In genomic region chr1:209860293-209860881, GRCh38 we compare ENCODE assay signal across 9 cellular contexts. TPM values are rescaled to one million over a fixed set of nuclear protein-coding genes. Genes with fewer than 3 reads are reported as not detected.
DNase-seq lines count a peak whose midpoint lies in the region; ATAC-seq and TF ChIP-seq lines count a peak whose summit lies in the region.
"Had no signal": no experiment of that assay in that cellular context is flagged by ENCODE, and none has a peak within 500 bp of the region (broad histone marks: within the 10 kb centered on the region; RNA-seq: fewer than 3 reads in every experiment).

No MANE protein-coding gene starts in this region.

- H3K27me3 Mint-ChIP-seq in activated CD4-positive, alpha-beta memory T cell treated with anti-CD3 and anti-CD28 coated beads, Interleukin-2, amount 10 ng/mL, durations not matched to agents 7 days and 5 days = peaks cover 28% of the 10 kb centered on the region
- peaks cover 17% of the 10 kb centered on the region for H3K27me3 Mint-ChIP-seq in mesothelial cell of epicardium (ENCODE audit: low read depth)

- no peaks in the 10 kb centered on the region for H3K36me3 Mint-ChIP-seq in activated CD4-positive, alpha-beta memory T cell treated with anti-CD3 and anti-CD28 coated beads, Interleukin-2, amount 10 ng/mL, durations not matched to agents 7 days and 5 days (ENCODE audit: low read depth)
- no peaks in the 10 kb centered on the region for H3K36me3 Mint-ChIP-seq in mesothelial cell of epicardium

- DNase-seq in COLO829 (ENCODE audit: low spot score) (peak; percentile 86), NCI-H82 treated with DMSO at 0.1 percent for 48 hours (lab: John Stamatoyannopoulos, UW; ENCODE audit: unreplicated experiment) (peak; percentile 61), mesothelial cell of epicardium (ENCODE audit: low spot score in 2 of 2, unreplicated experiment in 2 of 2) (peak; percentile 61 to 79)
- DNase-seq in activated CD4-positive, alpha-beta memory T cell treated with anti-CD3 and anti-CD28 coated beads, Interleukin-2, amount 10 ng/mL, durations not matched to agents 7 days and 5 days = peak; percentile 74
- DNase-seq in effector memory CD4-positive, alpha-beta T cell = peak; percentile 15 to 45 (median 26)
- DNase-seq in stimulated activated CD8-positive, alpha-beta memory T cell treated with anti-CD3 and anti-CD28 coated beads, Interleukin-4, amount 100 ng/mL, for 24 hours (ENCODE audit: low read depth) = peak; percentile 52

- CTCF ChIA-PET in activated CD4-positive, alpha-beta memory T cell treated with anti-CD3 and anti-CD28 coated beads, Interleukin-2, amount 10 ng/mL, durations not matched to agents 7 days and 5 days (lab: Charles Lee) = interaction anchor here (0.7 to 2.6 kb wide), 18 partner anchors 9 to 540 kb away, joined by 3 to 20 read pairs (median 4); no protein-coding TSS in a partner anchor

- no peaks in the 10 kb centered on the region for H3K4me1 Mint-ChIP-seq in activated CD4-positive, alpha-beta memory T cell treated with anti-CD3 and anti-CD28 coated beads, Interleukin-2, amount 10 ng/mL, durations not matched to agents 7 days and 5 days
- peaks cover 24% of the 10 kb centered on the region for H3K4me1 Mint-ChIP-seq in mesothelial cell of epicardium

- no peaks in the 10 kb centered on the region for H3K9me3 Mint-ChIP-seq in activated CD4-positive, alpha-beta memory T cell treated with anti-CD3 and anti-CD28 coated beads, Interleukin-2, amount 10 ng/mL, durations not matched to agents 7 days and 5 days
- no peaks in the 10 kb centered on the region for H3K9me3 Mint-ChIP-seq in mesothelial cell of epicardium
- H3K9me3 Mint-ChIP-seq: dendritic cell treated with granulocyte-macrophage colony-stimulating factor and Interleukin-4, amounts not matched to agents 40 ng/mL and 50 ng/mL, for 4 days had no signal

- ATAC-seq in GM19452 (IDR thresholded peaks at IDR 0.05; ENCODE audit: unreplicated experiment) (peak; percentile 93), HG03521 (IDR thresholded peaks at IDR 0.05; ENCODE audit: unreplicated experiment) (peak; percentile 88)

- no peak overlapping the region for H3K27ac ChIP-seq in effector memory CD4-positive, alpha-beta T cell (ENCODE audit: insufficient read depth, low read length, poor library complexity, severe bottlenecking)

- no peaks in the 10 kb centered on the region for H3K9me3 ChIP-seq in effector memory CD4-positive, alpha-beta T cell (ENCODE audit: control insufficient read depth, low read length)

- no peak overlapping the region for H3K4me3 ChIP-seq in effector memory CD4-positive, alpha-beta T cell (ENCODE audit: insufficient read depth, low read depth, low read length, poor library complexity, severe bottlenecking)

- H3K27ac Mint-ChIP-seq in activated CD4-positive, alpha-beta memory T cell treated with anti-CD3 and anti-CD28 coated beads, Interleukin-2, amount 10 ng/mL, durations not matched to agents 7 days and 5 days = no peak overlapping the region
- H3K27ac Mint-ChIP-seq in mesothelial cell of epicardium = no peak overlapping the region
- H3K27ac Mint-ChIP-seq: dendritic cell treated with granulocyte-macrophage colony-stimulating factor and Interleukin-4, amounts not matched to agents 40 ng/mL and 50 ng/mL, for 4 days had no signal

- peak; percentile 90 for TF ChIP-seq CTCF in mesothelial cell of epicardium (IDR thresholded peaks at IDR 0.05; ENCODE audit: unreplicated experiment)

- H3K27me3 ChIP-seq in effector memory CD4-positive, alpha-beta T cell (replicated peaks; ENCODE audit: control insufficient read depth, insufficient read depth, low read length, poor library complexity, severe bottlenecking) = no peaks in the 10 kb centered on the region

- no peaks in the 10 kb centered on the region for H3K36me3 ChIP-seq in effector memory CD4-positive, alpha-beta T cell (ENCODE audit: control insufficient read depth, insufficient read depth, low read length)

- POLR2A ChIA-PET in activated CD4-positive, alpha-beta memory T cell treated with anti-CD3 and anti-CD28 coated beads, Interleukin-2, amount 10 ng/mL, durations not matched to agents 7 days and 5 days (lab: Charles Lee) = no interaction called here

- no peak overlapping the region for H3K4me3 Mint-ChIP-seq in activated CD4-positive, alpha-beta memory T cell treated with anti-CD3 and anti-CD28 coated beads, Interleukin-2, amount 10 ng/mL, durations not matched to agents 7 days and 5 days
- no peak overlapping the region for H3K4me3 Mint-ChIP-seq in mesothelial cell of epicardium
- H3K4me3 Mint-ChIP-seq: dendritic cell treated with granulocyte-macrophage colony-stimulating factor and Interleukin-4, amounts not matched to agents 40 ng/mL and 50 ng/mL, for 4 days had no signal

- H3K4me1 ChIP-seq in effector memory CD4-positive, alpha-beta T cell (ENCODE audit: control insufficient read depth, insufficient read depth, low read length, poor library complexity, severe bottlenecking) = no peaks in the 10 kb centered on the region

RNA-seq across cellular contexts. Expression of gene UTP25, which starts 32.6 kb away (rescaled TPM):
- total RNA-seq in activated CD4-positive, alpha-beta memory T cell treated with anti-CD3 and anti-CD28 coated beads, Interleukin-2, amount 10 ng/mL, durations not matched to agents 7 days and 5 days = 1 to 10 TPM; 5.7 to 5.8 TPM
- total RNA-seq in mesothelial cell of epicardium = 8.8 to 9.7 TPM (median 9.0 TPM) in 3 replicates

RNA-seq across cellular contexts. Expression of gene IRF6, which starts 54.4 kb away (rescaled TPM):
- under 1 TPM; 0.10 to 0.25 TPM for total RNA-seq in activated CD4-positive, alpha-beta memory T cell treated with anti-CD3 and anti-CD28 coated beads, Interleukin-2, amount 10 ng/mL, durations not matched to agents 7 days and 5 days
- total RNA-seq in mesothelial cell of epicardium = 38.1 to 43.1 TPM (median 39.9 TPM) in 3 replicates

Comparison
In these comparisons a context has a peak if more than half of its experiments do, and no peak if none do; other contexts are left out.
1. DNase-seq: peak in every context shown above with its lines; median percentile 86 in COLO829; 74 in activated CD4-positive, alpha-beta memory T cell treated with anti-CD3 and anti-CD28 coated beads, Interleukin-2, amount 10 ng/mL, durations not matched to agents 7 days and 5 days; 70 in mesothelial cell of epicardium; 61 in NCI-H82 treated with DMSO at 0.1 percent for 48 hours; 52 in stimulated activated CD8-positive, alpha-beta memory T cell treated with anti-CD3 and anti-CD28 coated beads, Interleukin-4, amount 100 ng/mL, for 24 hours; 26 in effector memory CD4-positive, alpha-beta T cell.
2. RNA of gene IRF6, which starts 54.4 kb away (total RNA-seq): 38.1 to 43.1 TPM in mesothelial cell of epicardium; 0.10 to 0.25 TPM in activated CD4-positive, alpha-beta memory T cell treated with anti-CD3 and anti-CD28 coated beads, Interleukin-2, amount 10 ng/mL, durations not matched to agents 7 days and 5 days; every median in the first group is over 10 times any median in the second.